ENCODE assay signal across 17 cellular contexts in genomic region chr20:4924032-4924431, GRCh38.
"Had no signal": no experiment of that assay in that cellular context is flagged by ENCODE, and none has a peak within 500 bp of the region (broad histone marks: within the 10 kb centered on the region; RNA-seq: fewer than 3 reads in every experiment).

No MANE protein-coding gene starts in this region.

- H3K9me3 ChIP-seq: esophagus muscularis mucosa, mucosa of descending colon, neutrophil, tibial nerve, uterus had no signal

- H3K27me3 ChIP-seq: cardiac muscle cell, esophagus muscularis mucosa, hepatocyte, neutrophil, tibial nerve, uterus had no signal

- H3K27ac ChIP-seq: cardiac muscle cell, esophagus muscularis mucosa, hepatocyte, neutrophil, parathyroid adenoma, tibial nerve had no signal

- DNase-seq: activated CD4-positive, alpha-beta T cell treated with anti-CD3 and anti-CD28 coated beads for 4 hours; activated CD8-positive, alpha-beta memory T cell treated with anti-CD3 and anti-CD28 coated beads for 24 hours; activated naive CD4-positive, alpha-beta T cell treated with anti-CD3 and anti-CD28 coated beads for 36 hours; islet precursor cell; mammary epithelial cell; mucosa of descending colon; naive thymus-derived CD4-positive, alpha-beta T cell; stimulated activated CD4-positive, alpha-beta T cell treated with anti-CD3 and anti-CD28 coated beads, Interleukin-1b, Interleukin-23, amount 100 ng/mL, for 48 hours; substantia nigra; uterus had no signal

- H2AFZ ChIP-seq: hepatocyte, parathyroid adenoma had no signal

- H3K4me1 ChIP-seq: uterus had no signal

- H3K4me3 Mint-ChIP-seq: activated naive CD4-positive, alpha-beta T cell treated with anti-CD3 and anti-CD28 coated beads for 36 hours; naive thymus-derived CD4-positive, alpha-beta T cell had no signal

- H3K27me3 Mint-ChIP-seq: naive thymus-derived CD4-positive, alpha-beta T cell had no signal

- H3K9ac ChIP-seq: parathyroid adenoma had no signal

- H3K79me2 ChIP-seq: hepatocyte had no signal

- H3K4me2 ChIP-seq: hepatocyte had no signal

- ATAC-seq: left lobe of liver; mucosa of descending colon; naive thymus-derived CD4-positive, alpha-beta T cell had no signal

- H3K27ac Mint-ChIP-seq: activated naive CD4-positive, alpha-beta T cell treated with anti-CD3 and anti-CD28 coated beads for 36 hours had no signal

- H3K9me3 Mint-ChIP-seq: activated naive CD4-positive, alpha-beta T cell treated with anti-CD3 and anti-CD28 coated beads for 36 hours; naive thymus-derived CD4-positive, alpha-beta T cell had no signal
